14 cellular contexts compared by ENCODE assay signal in genomic region chr21:15604424-15604823, GRCh38.
A peak's percentile ranks its signal among the peaks of the same experiment; 100 is the strongest.
DNase-seq lines count a peak whose midpoint lies in the region; ATAC-seq and TF ChIP-seq lines count a peak whose summit lies in the region.
"Had no signal": no experiment of that assay in that cellular context is flagged by ENCODE, and none has a peak within 500 bp of the region (broad histone marks: within the 10 kb centered on the region; RNA-seq: fewer than 3 reads in every experiment).

No MANE protein-coding gene starts in this region.

- TF ChIP-seq POLR2A in Peyer's patch (IDR thresholded peaks at IDR 0.05): no peak

- TF ChIP-seq CTCF in GM23338 (conservative IDR thresholded peaks at IDR 0.05; ENCODE audit: low read depth in 2 of 2) (no peak), RWPE2 (IDR thresholded peaks at IDR 0.05; ENCODE audit: poor library complexity, severe bottlenecking) (no peak), Peyer's patch (IDR thresholded peaks at IDR 0.05) (no peak)

- no peak overlapping the region for H3K4me3 ChIP-seq in GM23338
- H3K4me3 ChIP-seq in RWPE2 (ENCODE audit: severe bottlenecking): no peak overlapping the region
- no peak overlapping the region for H3K4me3 ChIP-seq in Peyer's patch
- H3K4me3 ChIP-seq: neural progenitor cell, suprapubic skin had no signal

- H3K36me3 ChIP-seq in GM23338 (ENCODE audit: insufficient read depth) (no peaks in the 10 kb centered on the region), RWPE2 (ENCODE audit: low read depth) (no peaks in the 10 kb centered on the region), Peyer's patch (no peaks in the 10 kb centered on the region)
- H3K36me3 ChIP-seq: neural progenitor cell, suprapubic skin had no signal

- H3K4me1 Mint-ChIP-seq in GM23338: peaks cover 10% of the 10 kb centered on the region; the same call in 2 of the 3 replicates
- H3K4me1 Mint-ChIP-seq: neural progenitor cell had no signal

- DNase-seq in GM23338 (ENCODE audit: low spot score) (peak; percentile 51), RWPE2 (ENCODE audit: low spot score) (peak; percentile 73), fibroblast of peridontal ligament (ENCODE audit: extremely low read depth) (peak; percentile 40), renal cortical epithelial cell (ENCODE audit: low read depth) (peak; percentile 92), Peyer's patch (no peak), HK-2 (ENCODE audit: unreplicated experiment) (no peak), GDM1 (lab: John Stamatoyannopoulos, UW) (no peak)
- DNase-seq: activated CD4-positive, alpha-beta T cell treated with anti-CD3 and anti-CD28 coated beads, Interleukin-2, amount 50 U/mL, for 48 hours; activated gamma-delta T cell treated with Interleukin-2 at 50 U/mL for 16 hours; NCI-H526 treated with DMSO at 0.1 percent for 48 hours; stimulated activated CD4-positive, alpha-beta T cell treated with anti-CD3 and anti-CD28 coated beads, Interleukin-2, amount 100 ng/mL, for 24 hours had no signal

- no peaks in the 10 kb centered on the region for H3K9me3 Mint-ChIP-seq in GM23338
- H3K9me3 Mint-ChIP-seq: neural progenitor cell had no signal

- no peak overlapping the region for H3K27ac Mint-ChIP-seq in GM23338
- H3K27ac Mint-ChIP-seq: neural progenitor cell had no signal

- no peaks in the 10 kb centered on the region for H3K27me3 ChIP-seq in GM23338 (ENCODE audit: insufficient read depth)
- no peaks in the 10 kb centered on the region for H3K27me3 ChIP-seq in RWPE2 (ENCODE audit: insufficient read depth, poor library complexity, severe bottlenecking)
- no peaks in the 10 kb centered on the region for H3K27me3 ChIP-seq in Peyer's patch
- H3K27me3 ChIP-seq: neural progenitor cell, suprapubic skin had no signal

- H2AFZ ChIP-seq in GM23338: no peak overlapping the region
- H2AFZ ChIP-seq: neural progenitor cell had no signal

- H3K4me1 ChIP-seq in GM23338 (ENCODE audit: insufficient read depth): peaks cover 8% of the 10 kb centered on the region; the same call in 1 of the 2 replicates
- H3K4me1 ChIP-seq in RWPE2 (ENCODE audit: insufficient read depth, poor library complexity, severe bottlenecking): peaks cover 13% of the 10 kb centered on the region
- H3K4me1 ChIP-seq in Peyer's patch: no peaks in the 10 kb centered on the region
- H3K4me1 ChIP-seq: neural progenitor cell had no signal

- peaks cover 4% of the 10 kb centered on the region; the same call in 1 of the 2 replicates for H3K9me2 ChIP-seq in GM23338 (ENCODE audit: insufficient read depth)

- H3K79me2 ChIP-seq in GM23338 (replicated peaks; ENCODE audit: insufficient read depth): no peaks in the 10 kb centered on the region

- no peaks in the 10 kb centered on the region for H4K20me1 ChIP-seq in GM23338 (replicated peaks; ENCODE audit: insufficient read depth)

- 0 out of 2 replicates have a peak overlapping the region, but pooled peaks have one; percentile 7 for H3K4me2 ChIP-seq in GM23338
- H3K4me2 ChIP-seq: neural progenitor cell had no signal

- H3K36me3 Mint-ChIP-seq in GM23338 (ENCODE audit: low read depth): no peaks in the 10 kb centered on the region
- H3K36me3 Mint-ChIP-seq: neural progenitor cell had no signal

- H3K9me3 ChIP-seq in RWPE2 (ENCODE audit: severe bottlenecking) (no peaks in the 10 kb centered on the region), Peyer's patch (no peaks in the 10 kb centered on the region)
- H3K9me3 ChIP-seq: suprapubic skin had no signal

- H3F3A ChIP-seq in GM23338 (replicated peaks; ENCODE audit: low read depth): no peaks in the 10 kb centered on the region

- ATAC-seq in GM23338: peak; percentile 57
- peak; percentile 94 for ATAC-seq in RWPE2 (ENCODE audit: low read depth)
- ATAC-seq in HG03108 (IDR thresholded peaks at IDR 0.05; ENCODE audit: unreplicated experiment): no peak

- H3K27me3 Mint-ChIP-seq in GM23338 (ENCODE audit: insufficient read depth, low read depth, poor library complexity): no peaks in the 10 kb centered on the region

- H3K27ac ChIP-seq in GM23338 (ENCODE audit: low read depth) (no peak overlapping the region), RWPE2 (ENCODE audit: poor library complexity, severe bottlenecking) (peak overlapping the region; percentile 43), Peyer's patch (no peak overlapping the region)
- H3K27ac ChIP-seq: neural progenitor cell, suprapubic skin had no signal

- no peak overlapping the region for H3K4me3 Mint-ChIP-seq in GM23338
- H3K4me3 Mint-ChIP-seq: neural progenitor cell had no signal

TF ChIP-seq in GM23338, 12 proteins besides CTCF, POLR2A, EP300 and RAD21 (continues in another document):
- TF ChIP-seq ZNF331 (CRISPR knock-in tag; IDR thresholded peaks at IDR 0.05; ENCODE audit: low read depth) (no peak), JUNB (IDR thresholded peaks at IDR 0.05; ENCODE audit: unreplicated experiment) (no peak), STAT1 (IDR thresholded peaks at IDR 0.05; ENCODE audit: unreplicated experiment) (no peak)
- TF ChIP-seq, protein P1, sequence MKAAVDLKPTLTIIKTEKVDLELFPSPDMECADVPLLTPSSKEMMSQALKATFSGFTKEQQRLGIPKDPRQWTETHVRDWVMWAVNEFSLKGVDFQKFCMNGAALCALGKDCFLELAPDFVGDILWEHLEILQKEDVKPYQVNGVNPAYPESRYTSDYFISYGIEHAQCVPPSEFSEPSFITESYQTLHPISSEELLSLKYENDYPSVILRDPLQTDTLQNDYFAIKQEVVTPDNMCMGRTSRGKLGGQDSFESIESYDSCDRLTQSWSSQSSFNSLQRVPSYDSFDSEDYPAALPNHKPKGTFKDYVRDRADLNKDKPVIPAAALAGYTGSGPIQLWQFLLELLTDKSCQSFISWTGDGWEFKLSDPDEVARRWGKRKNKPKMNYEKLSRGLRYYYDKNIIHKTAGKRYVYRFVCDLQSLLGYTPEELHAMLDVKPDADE (IDR thresholded peaks at IDR 0.05): no peak
- TF ChIP-seq, protein P2, sequence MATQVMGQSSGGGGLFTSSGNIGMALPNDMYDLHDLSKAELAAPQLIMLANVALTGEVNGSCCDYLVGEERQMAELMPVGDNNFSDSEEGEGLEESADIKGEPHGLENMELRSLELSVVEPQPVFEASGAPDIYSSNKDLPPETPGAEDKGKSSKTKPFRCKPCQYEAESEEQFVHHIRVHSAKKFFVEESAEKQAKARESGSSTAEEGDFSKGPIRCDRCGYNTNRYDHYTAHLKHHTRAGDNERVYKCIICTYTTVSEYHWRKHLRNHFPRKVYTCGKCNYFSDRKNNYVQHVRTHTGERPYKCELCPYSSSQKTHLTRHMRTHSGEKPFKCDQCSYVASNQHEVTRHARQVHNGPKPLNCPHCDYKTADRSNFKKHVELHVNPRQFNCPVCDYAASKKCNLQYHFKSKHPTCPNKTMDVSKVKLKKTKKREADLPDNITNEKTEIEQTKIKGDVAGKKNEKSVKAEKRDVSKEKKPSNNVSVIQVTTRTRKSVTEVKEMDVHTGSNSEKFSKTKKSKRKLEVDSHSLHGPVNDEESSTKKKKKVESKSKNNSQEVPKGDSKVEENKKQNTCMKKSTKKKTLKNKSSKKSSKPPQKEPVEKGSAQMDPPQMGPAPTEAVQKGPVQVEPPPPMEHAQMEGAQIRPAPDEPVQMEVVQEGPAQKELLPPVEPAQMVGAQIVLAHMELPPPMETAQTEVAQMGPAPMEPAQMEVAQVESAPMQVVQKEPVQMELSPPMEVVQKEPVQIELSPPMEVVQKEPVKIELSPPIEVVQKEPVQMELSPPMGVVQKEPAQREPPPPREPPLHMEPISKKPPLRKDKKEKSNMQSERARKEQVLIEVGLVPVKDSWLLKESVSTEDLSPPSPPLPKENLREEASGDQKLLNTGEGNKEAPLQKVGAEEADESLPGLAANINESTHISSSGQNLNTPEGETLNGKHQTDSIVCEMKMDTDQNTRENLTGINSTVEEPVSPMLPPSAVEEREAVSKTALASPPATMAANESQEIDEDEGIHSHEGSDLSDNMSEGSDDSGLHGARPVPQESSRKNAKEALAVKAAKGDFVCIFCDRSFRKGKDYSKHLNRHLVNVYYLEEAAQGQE (IDR thresholded peaks at IDR 0.05; ENCODE audit: unreplicated experiment): no peak

Comparison
In these comparisons a context has a peak if more than half of its experiments do, and no peak if none do; other contexts are left out.
1. DNase-seq: peak in GM23338 (single experiment), RWPE2 (single experiment), fibroblast of peridontal ligament (single experiment) and renal cortical epithelial cell (single experiment); none in Peyer's patch (0 of 3), HK-2 (single experiment) and GDM1 (single experiment).